In genomic region chr4:4853371-4853823, GRCh38 we compare ENCODE assay signal across 9 cellular contexts. TPM values are rescaled to one million over a fixed set of nuclear protein-coding genes. Genes with fewer than 3 reads are reported as not detected.
DNase-seq lines count a peak whose midpoint lies in the region; ATAC-seq and TF ChIP-seq lines count a peak whose summit lies in the region.
"Had no signal": no experiment of that assay in that cellular context is flagged by ENCODE, and none has a peak within 500 bp of the region (broad histone marks: within the 10 kb centered on the region; RNA-seq: fewer than 3 reads in every experiment).

No MANE protein-coding gene starts in this region.

- no peak overlapping the region for H3K27ac Mint-ChIP-seq in Calu3 (ENCODE audit: unreplicated experiment)

- H3K18ac ChIP-seq in neuronal stem cell (ENCODE audit: low read length), result peak overlapping the region; percentile 80

- peak overlapping the region; percentile 41 for H2AK5ac ChIP-seq in neuronal stem cell (ENCODE audit: low read depth, low read length)

- peak overlapping the region; percentile 74 for H3K4me3 Mint-ChIP-seq in Calu3 (ENCODE audit: low read depth, unreplicated experiment)

- no TSS peak for BruUV-seq in Calu3 (replicated peaks; lab: Mats Ljungman, UMichigan)

- peaks cover 0 to 6% of the 10 kb centered on the region in 2 donors for H3K9me3 ChIP-seq in neuronal stem cell (replicated peaks in 1 of 2; ENCODE audit: control insufficient read depth in 2 of 2, insufficient read depth in 1 of 2, low read depth in 1 of 2, low read length in 2 of 2)

- H3K4me3 ChIP-seq in cardiac fibroblast (replicated peaks in 1 of 2; ENCODE audit: low read depth in 2 of 2, low read length in 2 of 2) (peak overlapping the region; percentile 26 to 35), neuronal stem cell (ENCODE audit: low read length in 2 of 2) (peak overlapping the region in 1 of 2 donors; percentile 1)

- H3K27me3 ChIP-seq in neuronal stem cell (ENCODE audit: control insufficient read depth in 3 of 3, insufficient read depth in 3 of 3, low read depth in 1 of 3, low read length in 3 of 3), result peaks cover 47 to 94% (median 86%) of the 10 kb centered on the region in 3 experiments

- H3K4me1 ChIP-seq in neuronal stem cell (ENCODE audit: control insufficient read depth in 2 of 2, insufficient read depth in 1 of 2, low read depth in 1 of 2, low read length in 2 of 2), result peaks cover 7 to 27% of the 10 kb centered on the region in 2 donors

- no peak overlapping the region for H4K91ac ChIP-seq in neuronal stem cell (ENCODE audit: low read depth, low read length, poor library complexity)

- H2BK15ac ChIP-seq in neuronal stem cell (ENCODE audit: low read length), result peak overlapping the region; percentile 45

- no peak overlapping the region for H3K14ac ChIP-seq in neuronal stem cell (ENCODE audit: low read length)

- TF ChIP-seq CTCF in Calu3 (IDR thresholded peaks at IDR 0.05; ENCODE audit: unreplicated experiment) (no peak), cardiac fibroblast (IDR thresholded peaks at IDR 0.05; ENCODE audit: low read depth, low read length) (no peak)

- peak overlapping the region; percentile 88 for H2AFZ ChIP-seq in neuronal stem cell (ENCODE audit: low read length)

- no peaks in the 10 kb centered on the region for H3K36me3 Mint-ChIP-seq in Calu3 (ENCODE audit: insufficient read depth, unreplicated experiment)

- CTCF ChIA-PET in Calu3 (lab: Charles Lee), result no interaction called here

- H3K36me3 ChIP-seq in neuronal stem cell (replicated peaks in 1 of 2; ENCODE audit: control insufficient read depth in 2 of 2, insufficient read depth in 2 of 2, low read length in 2 of 2), result no peaks in the 10 kb centered on the region

- H3K27me3 Mint-ChIP-seq in Calu3 (ENCODE audit: unreplicated experiment), result peaks cover 53% of the 10 kb centered on the region

- intact Hi-C loops in Calu3 (cut with micrococcal nuclease; ENCODE audit: unreplicated experiment), result no loop called here

- no CpG with 5 or more reads among the region's 26 CpGs for WGBS in neuronal stem cell (ENCODE audit: extremely low coverage in 2 of 2, insufficient read length in 2 of 2, insufficient replicate concordance in 1 of 2), 2 donors

- no peak overlapping the region for H2BK12ac ChIP-seq in neuronal stem cell (ENCODE audit: low read length)

- no peaks in the 10 kb centered on the region for H3K9me3 Mint-ChIP-seq in Calu3 (ENCODE audit: low read depth, unreplicated experiment)

- no peak for DNase-seq in Calu3
- DNase-seq in cardiac fibroblast (ENCODE audit: low read depth in 2 of 2), result no peak
- DNase-seq in neuronal stem cell (ENCODE audit: low spot score), result no peak
- no peak for DNase-seq in NCI-H128 (lab: John Stamatoyannopoulos, UW; ENCODE audit: unreplicated experiment)
- no peak for DNase-seq in cortex of kidney (lab: John Stamatoyannopoulos, UW)
- DNase-seq in epidermal melanocyte (ENCODE audit: insufficient read length, low spot score), result no peak
- DNase-seq in kidney glomerular epithelial cell (lab: John Stamatoyannopoulos, UW), result no peak

- H2BK120ac ChIP-seq in neuronal stem cell (ENCODE audit: low read depth, low read length), result no peak overlapping the region

- no peaks in the 10 kb centered on the region for H3K79me1 ChIP-seq in neuronal stem cell (ENCODE audit: low read depth, low read length)

- peak overlapping the region; percentile 63 for H3K4me2 ChIP-seq in neuronal stem cell (ENCODE audit: insufficient read depth, low read length, poor library complexity, severe bottlenecking)

- H3K27ac ChIP-seq in neuronal stem cell (replicated peaks; ENCODE audit: low read length), result no peak overlapping the region

- no peak overlapping the region for H4K8ac ChIP-seq in neuronal stem cell (ENCODE audit: low read depth, low read length)

- no peak overlapping the region for H3K4ac ChIP-seq in neuronal stem cell (ENCODE audit: low read length)

- no peak overlapping the region for H3K9ac ChIP-seq in neuronal stem cell (ENCODE audit: low read depth, low read length, poor library complexity)

- peak; percentile 35 for ATAC-seq in HG02759 (IDR thresholded peaks at IDR 0.05; ENCODE audit: unreplicated experiment)
- ATAC-seq: HCT116 had no signal

- peaks cover 12% of the 10 kb centered on the region for H3K4me1 Mint-ChIP-seq in Calu3 (ENCODE audit: low read depth, unreplicated experiment)

- H3K23ac ChIP-seq in neuronal stem cell (ENCODE audit: low read depth, low read length, poor library complexity), result no peak overlapping the region

- H2BK5ac ChIP-seq in neuronal stem cell (ENCODE audit: low read length), result no peak overlapping the region

RNA-seq across cellular contexts. Expression of gene MSX1, which starts 6.1 kb away (rescaled TPM):
- 1.6 and 2.0 TPM in 2 replicates for total RNA-seq in Calu3 (2022)
- 1.6 TPM for polyA plus RNA-seq in neuronal stem cell (2013, experiment 1 of 2)
- 1.8 TPM for polyA plus RNA-seq in neuronal stem cell (2013, experiment 2 of 2)
